In the genomic region with DNA sequence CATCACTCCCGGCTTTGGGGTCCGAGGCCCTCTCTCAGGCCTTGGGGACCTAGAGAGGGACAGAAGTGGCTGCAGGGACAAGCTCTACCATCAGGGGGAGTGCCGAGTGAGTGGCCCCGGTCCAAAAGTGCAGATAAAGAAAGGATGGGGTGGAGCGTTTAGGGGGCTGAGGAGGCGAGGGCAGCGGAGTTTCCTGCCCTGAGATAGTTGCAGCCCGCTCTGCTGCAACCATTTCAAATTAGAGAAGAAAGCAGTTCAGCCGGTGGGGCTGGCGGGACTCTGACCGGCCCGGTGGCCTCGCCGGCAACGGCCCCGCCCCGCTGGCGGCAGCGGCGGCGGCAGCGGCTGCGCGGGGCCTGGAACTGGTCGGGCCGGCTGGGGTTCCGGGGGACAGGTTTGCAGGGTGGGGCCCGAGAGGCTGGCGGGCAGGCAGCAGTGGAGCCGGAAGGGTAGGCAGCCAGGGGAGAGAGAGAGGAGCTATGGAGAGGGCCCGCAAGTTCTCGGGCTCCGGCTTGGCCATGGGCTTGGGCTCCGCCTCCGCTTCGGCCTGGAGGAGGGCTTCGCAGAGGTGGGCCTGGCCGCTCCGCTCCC, we compare ENCODE assay signal across 8 cellular contexts. TPM values are rescaled to one million over a fixed set of nuclear protein-coding genes. Genes with fewer than 3 reads are reported as not detected.
DNase-seq lines count a peak whose midpoint lies in the region; ATAC-seq and TF ChIP-seq lines count a peak whose summit lies in the region.

No MANE protein-coding gene starts in this region.

- no peaks in the 10 kb centered on the region; the same call in 1 of the 2 replicates for H3K36me3 ChIP-seq in PC-3 (ENCODE audit: low read depth, low read length)
- no peaks in the 10 kb centered on the region for H3K36me3 ChIP-seq in ovary

- in situ Hi-C loops in ACHN (cut with HindIII; ENCODE audit: low pct_ligation_motif_present, low pct_unique_long_range_greater_than_20kb, low sequenced_read_pairs): no loop called here

- TF ChIP-seq CTCF in PC-3 (conservative IDR thresholded peaks at IDR 0.05; ENCODE audit: low read depth, low read length) (peak; percentile 76), ovary (IDR thresholded peaks at IDR 0.05) (peak in 2 of 3 donors; percentile 19 to 50)

- WGBS in ovary, 3 donors: 20 to 28% (median 25%) methylated on average over 37 to 39 of the region's 39 CpGs

- peaks cover 32% of the 10 kb centered on the region for H3K4me1 ChIP-seq in PC-3 (ENCODE audit: insufficient read depth, low read length)
- H3K4me1 ChIP-seq in ovary (ENCODE audit: insufficient read depth): no peaks in the 10 kb centered on the region

- peak; percentile 35 for ATAC-seq in GM18858 (IDR thresholded peaks at IDR 0.05; ENCODE audit: unreplicated experiment)
- ATAC-seq in HG03439 (IDR thresholded peaks at IDR 0.05; ENCODE audit: unreplicated experiment): peak; percentile 48
- peak; percentile 29 for ATAC-seq in PC-3
- ATAC-seq in GM18519 (IDR thresholded peaks at IDR 0.05; ENCODE audit: low FRiP score, unreplicated experiment): no peak

- peak overlapping the region; percentile 79 for H3K4me3 ChIP-seq in PC-3 (ENCODE audit: low read length)
- peak overlapping the region; percentile 39 for H3K4me3 ChIP-seq in ovary

- H3K4me2 ChIP-seq in PC-3 (ENCODE audit: low read length): peak overlapping the region; percentile 94

- no peaks in the 10 kb centered on the region for H3K27me3 ChIP-seq in PC-3 (ENCODE audit: low read length)
- H3K27me3 ChIP-seq in ovary: no peaks in the 10 kb centered on the region

- H3K9me2 ChIP-seq in PC-3 (replicated peaks; ENCODE audit: low read length): no peaks in the 10 kb centered on the region

- BruUV-seq in PC-3 (replicated peaks; lab: Mats Ljungman, UMichigan): no TSS peak

- H3K27ac ChIP-seq in PC-3 (ENCODE audit: low read length) (peak overlapping the region; percentile 49), ovary (peak overlapping the region; percentile 1 to 62)

- no peak for TF ChIP-seq POLR2A in ovary (IDR thresholded peaks at IDR 0.05)

- H2AFZ ChIP-seq in PC-3 (ENCODE audit: low read length): peak overlapping the region; percentile 92

- H3K79me2 ChIP-seq in PC-3 (ENCODE audit: low read length): peaks cover 29% of the 10 kb centered on the region

- H3K9ac ChIP-seq in PC-3 (ENCODE audit: low read length): peak overlapping the region; percentile 73

- H3K9me3 ChIP-seq in PC-3 (ENCODE audit: low read length): no peaks in the 10 kb centered on the region
- H3K9me3 ChIP-seq in ovary: no peaks in the 10 kb centered on the region

- peaks cover 8% of the 10 kb centered on the region; the same call in 1 of the 2 replicates for H4K20me1 ChIP-seq in PC-3 (ENCODE audit: low read length)

- DNase-seq in ACHN: peak; percentile 29
- peak; percentile 63 for DNase-seq in PC-3
- peak; percentile 56 for DNase-seq in activated gamma-delta T cell treated with Interleukin-2 at 50 U/mL for 16 hours
- DNase-seq in globus pallidus (ENCODE audit: low spot score): peak; percentile 41
- DNase-seq in ovary: peak; percentile 53 to 73 (median 67)

- no peak for TF ChIP-seq EP300 in ovary (IDR thresholded peaks at IDR 0.05)

- CTCF ChIA-PET in PC-3 (lab: Charles Lee): interaction anchor here (0.6 to 1.4 kb wide), 4 partner anchors 26 to 213 kb away, joined by 3 to 6 read pairs (median 4); a partner anchor contains a TSS

- H3F3A ChIP-seq in PC-3 (ENCODE audit: low read length, unreplicated experiment): no peaks in the 10 kb centered on the region

- intact Hi-C loops in PC-3 (cut with micrococcal nuclease): loop anchor here (5.0 kb wide), 2 partner anchors 315 to 515 kb away; no protein-coding TSS in a partner anchor
- intact Hi-C loops in ovary (cut with DNase I): loop anchor here in 2 of 4 donors (10.0 kb wide), 1 partner anchor 103 kb away; no protein-coding TSS in a partner anchor

- POLR2A ChIA-PET in PC-3 (lab: Charles Lee; ENCODE audit: unreplicated experiment): no interaction called here

RNA-seq across cellular contexts. Expression of a gene that starts 7.6 kb away (rescaled TPM):
- total RNA-seq in PC-3 (2014; rRNA removed) (26.4 and 32.7 TPM in 2 replicates), ovary (10 to 100 TPM; 17.2 to 35.7 (median 27.3) TPM)
- 10 to 100 TPM; 12.6 to 40.5 TPM for polyA plus RNA-seq in ovary

RNA-seq across cellular contexts. Expression of a gene that starts 29.1 kb away (rescaled TPM):
- 0.04 TPM in 1 of 2 replicates, not detected in the other for total RNA-seq in PC-3 (2014; rRNA removed)
- not detected for total RNA-seq in ovary
- not detected for polyA plus RNA-seq in ovary
